In the genomic region with DNA sequence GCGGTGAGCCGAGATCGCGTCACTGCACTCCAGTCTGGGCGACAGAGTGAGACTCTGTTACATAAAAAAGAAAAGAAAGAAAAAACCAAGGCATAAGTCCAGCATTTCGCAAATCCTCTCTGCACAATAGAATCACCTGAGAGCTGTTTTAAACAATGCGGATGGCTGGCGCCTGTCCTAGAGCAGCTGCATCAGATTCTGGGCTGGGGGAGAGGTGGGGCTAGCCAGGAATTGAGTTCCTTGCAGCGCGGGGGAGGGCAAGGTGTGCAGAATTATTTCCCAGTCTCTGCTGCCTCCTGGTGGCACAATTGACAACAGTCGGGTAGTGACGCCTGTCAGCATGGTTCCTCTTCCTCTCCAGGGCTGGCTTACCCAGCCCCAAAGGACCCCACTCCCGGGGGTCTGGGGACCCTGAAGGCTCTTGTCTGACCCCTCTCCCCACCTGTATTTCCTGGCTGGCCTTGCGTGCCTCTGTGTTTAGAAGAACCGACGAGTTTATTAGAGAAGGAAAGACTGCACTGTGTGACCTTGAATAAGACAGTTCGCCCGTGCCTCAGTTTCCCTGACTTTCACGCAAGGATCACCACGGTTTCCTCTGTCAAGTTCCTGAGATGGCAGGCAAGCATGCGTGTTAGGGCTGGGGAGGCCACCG, we compare ENCODE assay signal across 8 cellular contexts. TPM values are rescaled to one million over a fixed set of nuclear protein-coding genes. Genes with fewer than 3 reads are reported as not detected.
A peak's percentile ranks its signal among the peaks of the same experiment; 100 is the strongest.
DNase-seq lines count a peak whose midpoint lies in the region; ATAC-seq, FAIRE-seq and TF ChIP-seq lines count a peak whose summit lies in the region.

No MANE protein-coding gene starts in this region.

- peak; percentile 98 for TF ChIP-seq RAD21 in A549 (conservative IDR thresholded peaks at IDR 0.05 in 1 of 2, IDR thresholded peaks at IDR 0.05 in 1 of 2)

- peak; percentile 94 for TF ChIP-seq CTCF in A549 (IDR thresholded peaks at IDR 0.05)
- TF ChIP-seq CTCF in WI38 (IDR thresholded peaks at IDR 0.05; ENCODE audit: low read depth, low read length), result peak; percentile 72
- TF ChIP-seq CTCF in bronchial epithelial cell (IDR thresholded peaks at IDR 0.05; ENCODE audit: insufficient read depth, low read length, severe bottlenecking), result peak; percentile 86
- peak; percentile 79 for TF ChIP-seq CTCF in kidney epithelial cell (IDR thresholded peaks at IDR 0.05; ENCODE audit: insufficient read depth, low read length, poor library complexity, severe bottlenecking)

- ATAC-seq in A549 (peak; percentile 93 to 94), GM18520 (IDR thresholded peaks at IDR 0.05; ENCODE audit: unreplicated experiment) (peak; percentile 79), HG03095 (IDR thresholded peaks at IDR 0.05; ENCODE audit: unreplicated experiment) (peak; percentile 55)

- H3K4me3 ChIP-seq in A549 (peak overlapping the region; percentile 32; the same call in 2 of the 3 replicates), WI38 (ENCODE audit: low read depth, low read length) (no peak overlapping the region), bronchial epithelial cell (ENCODE audit: low read depth, low read length) (no peak overlapping the region), kidney epithelial cell (ENCODE audit: low read depth, low read length) (no peak overlapping the region)

- POLR2A ChIA-PET in A549 (lab: Yijun Ruan, JAX), result no interaction called here

- 4% methylated on average over 22 of the region's 22 CpGs for WGBS in A549 (ENCODE audit: missing lambda C conversion rate)

- peaks cover 13% of the 10 kb centered on the region for H3K4me1 ChIP-seq in A549

- FAIRE-seq in A549 (lab: Jason Lieb, UNC) (no peak), bronchial epithelial cell (lab: Jason Lieb, UNC) (no peak)

- peak overlapping the region; percentile 65 to 78 for H3K27ac ChIP-seq in A549

- TF ChIP-seq POLR2A in A549 (IDR thresholded peaks at IDR 0.05; ENCODE audit: low read length), result no peak

- H3K27me3 ChIP-seq in bronchial epithelial cell (ENCODE audit: control insufficient read depth, insufficient read depth, low read length) (no peaks in the 10 kb centered on the region), kidney epithelial cell (ENCODE audit: control insufficient read depth, insufficient read depth, low read length) (no peaks in the 10 kb centered on the region)

- DNase-seq in A549 (ENCODE audit: low read depth in 1 of 2, low spot score in 1 of 2) (peak; percentile 86 to 87), NCI-H2171 (lab: John Stamatoyannopoulos, UW) (peak; percentile 77), bronchial epithelial cell (ENCODE audit: low read depth) (peak; percentile 92), kidney epithelial cell (ENCODE audit: low read depth) (peak; percentile 38)
- DNase-seq in stimulated activated CD4-positive, alpha-beta T cell treated with anti-CD3 and anti-CD28 coated beads, Interleukin-15, amount 100 ng/mL, for 48 hours (ENCODE audit: low read depth in 2 of 2), result peak; percentile 71 to 83

- peak overlapping the region; percentile 80 for H3K4me2 ChIP-seq in A549

- no peak for TF ChIP-seq EP300 in A549 (IDR thresholded peaks at IDR 0.05)

- H3K36me3 ChIP-seq in bronchial epithelial cell (ENCODE audit: control insufficient read depth, insufficient read depth, low read length) (no peaks in the 10 kb centered on the region), kidney epithelial cell (ENCODE audit: control insufficient read depth, insufficient read depth, low read length) (no peaks in the 10 kb centered on the region)

- CTCF ChIA-PET in A549 (lab: Yijun Ruan, JAX), result interaction anchor here (0.6 to 9.9 kb wide), 35 partner anchors 9 to 744 kb away, joined by 3 to 91 read pairs (median 4); a partner anchor contains a TSS

- no peaks in the 10 kb centered on the region for H3K9me3 ChIP-seq in A549

TF ChIP-seq in A549, 52 proteins besides CTCF, POLR2A, EP300 and RAD21:
- TF ChIP-seq CEBPB (IDR thresholded peaks at IDR 0.05) (peak; percentile 34 to 82; a peak in 3 of 4 replicates), SREBF2 (IDR thresholded peaks at IDR 0.05) (no peak), RFX5 (IDR thresholded peaks at IDR 0.05) (0 out of 2 replicates have a peak, but pooled peaks have one; percentile 31), ZSCAN20 (CRISPR knock-in tag; IDR thresholded peaks at IDR 0.05) (no peak), SMC3 (IDR thresholded peaks at IDR 0.05) (peak; percentile 93), HEYL (CRISPR knock-in tag; IDR thresholded peaks at IDR 0.05) (no peak), CBX8 (IDR thresholded peaks at IDR 0.05) (no peak), FOSL2 (IDR thresholded peaks at IDR 0.05) (no peak), FOSL2 (CRISPR knock-in tag; IDR thresholded peaks at IDR 0.05) (no peak), MAZ (IDR thresholded peaks at IDR 0.05; ENCODE audit: borderline replicate concordance, low read depth, low read length) (no peak), ZNF302 (CRISPR knock-in tag; IDR thresholded peaks at IDR 0.05) (no peak), KDM1A (IDR thresholded peaks at IDR 0.05; ENCODE audit: low read depth) (no peak), NPAS2 (CRISPR knock-in tag; IDR thresholded peaks at IDR 0.05; ENCODE audit: borderline replicate concordance) (no peak), EHMT2 (IDR thresholded peaks at IDR 0.05; ENCODE audit: low read depth) (no peak), JUNB (IDR thresholded peaks at IDR 0.05) (no peak)
- TF ChIP-seq, protein P1, sequence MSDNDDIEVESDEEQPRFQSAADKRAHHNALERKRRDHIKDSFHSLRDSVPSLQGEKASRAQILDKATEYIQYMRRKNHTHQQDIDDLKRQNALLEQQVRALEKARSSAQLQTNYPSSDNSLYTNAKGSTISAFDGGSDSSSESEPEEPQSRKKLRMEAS (IDR thresholded peaks at IDR 0.05), result peak; percentile 59
- TF ChIP-seq, protein P2, sequence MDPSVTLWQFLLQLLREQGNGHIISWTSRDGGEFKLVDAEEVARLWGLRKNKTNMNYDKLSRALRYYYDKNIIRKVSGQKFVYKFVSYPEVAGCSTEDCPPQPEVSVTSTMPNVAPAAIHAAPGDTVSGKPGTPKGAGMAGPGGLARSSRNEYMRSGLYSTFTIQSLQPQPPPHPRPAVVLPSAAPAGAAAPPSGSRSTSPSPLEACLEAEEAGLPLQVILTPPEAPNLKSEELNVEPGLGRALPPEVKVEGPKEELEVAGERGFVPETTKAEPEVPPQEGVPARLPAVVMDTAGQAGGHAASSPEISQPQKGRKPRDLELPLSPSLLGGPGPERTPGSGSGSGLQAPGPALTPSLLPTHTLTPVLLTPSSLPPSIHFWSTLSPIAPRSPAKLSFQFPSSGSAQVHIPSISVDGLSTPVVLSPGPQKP (IDR thresholded peaks at IDR 0.05; ENCODE audit: low read depth, low read length), result no peak
- TF ChIP-seq, protein P3, sequence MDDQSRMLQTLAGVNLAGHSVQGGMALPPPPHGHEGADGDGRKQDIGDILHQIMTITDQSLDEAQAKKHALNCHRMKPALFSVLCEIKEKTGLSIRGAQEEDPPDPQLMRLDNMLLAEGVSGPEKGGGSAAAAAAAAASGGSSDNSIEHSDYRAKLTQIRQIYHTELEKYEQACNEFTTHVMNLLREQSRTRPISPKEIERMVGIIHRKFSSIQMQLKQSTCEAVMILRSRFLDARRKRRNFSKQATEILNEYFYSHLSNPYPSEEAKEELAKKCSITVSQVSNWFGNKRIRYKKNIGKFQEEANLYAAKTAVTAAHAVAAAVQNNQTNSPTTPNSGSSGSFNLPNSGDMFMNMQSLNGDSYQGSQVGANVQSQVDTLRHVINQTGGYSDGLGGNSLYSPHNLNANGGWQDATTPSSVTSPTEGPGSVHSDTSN (IDR thresholded peaks at IDR 0.05), result 0 out of 2 replicates have a peak, but pooled peaks have one; percentile 13
- TF ChIP-seq, protein P4, sequence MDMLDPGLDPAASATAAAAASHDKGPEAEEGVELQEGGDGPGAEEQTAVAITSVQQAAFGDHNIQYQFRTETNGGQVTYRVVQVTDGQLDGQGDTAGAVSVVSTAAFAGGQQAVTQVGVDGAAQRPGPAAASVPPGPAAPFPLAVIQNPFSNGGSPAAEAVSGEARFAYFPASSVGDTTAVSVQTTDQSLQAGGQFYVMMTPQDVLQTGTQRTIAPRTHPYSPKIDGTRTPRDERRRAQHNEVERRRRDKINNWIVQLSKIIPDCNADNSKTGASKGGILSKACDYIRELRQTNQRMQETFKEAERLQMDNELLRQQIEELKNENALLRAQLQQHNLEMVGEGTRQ (IDR thresholded peaks at IDR 0.05), result no peak

RNA-seq across cellular contexts. Expression of a gene that starts 41.1 kb away (rescaled TPM):
- 6.0 and 8.2 TPM in 2 replicates for polyA plus RNA-seq in A549 (2011; rRNA removed)
- 3.6 and 4.2 TPM in 2 replicates for polyA plus RNA-seq in A549 (2012; cell fraction: cytosol; rRNA removed)
- polyA plus RNA-seq in A549 (2012; cell fraction: nucleus; rRNA removed), result 13.4 and 13.8 TPM in 2 replicates
- polyA plus RNA-seq in A549 (2017; fragmentation: RNase III; extraction: RNeasy Plus Mini Kit Qiagen cat#74134 plus additional on column Dnase treatment), result 2.5 to 2.8 TPM (median 2.8 TPM) in 3 replicates
- polyA minus RNA-seq in A549 (2011; rRNA and poly(A)+ RNA removed), result 16.9 and 22.0 TPM in 2 replicates
- total RNA-seq in bronchial epithelial cell, result 1.8 and 1.9 TPM in 2 replicates
- 12.3 and 17.3 TPM in 2 replicates for total RNA-seq in kidney epithelial cell

Comparison
In these comparisons a context has a peak if more than half of its experiments do, and no peak if none do; other contexts are left out.
1. DNase-seq: peak in every context shown above with its lines; median percentile 92 in bronchial epithelial cell; 86 in A549; 77 in NCI-H2171; 77 in stimulated activated CD4-positive, alpha-beta T cell treated with anti-CD3 and anti-CD28 coated beads, Interleukin-15, amount 100 ng/mL, for 48 hours; 38 in kidney epithelial cell.